In the genomic region with DNA sequence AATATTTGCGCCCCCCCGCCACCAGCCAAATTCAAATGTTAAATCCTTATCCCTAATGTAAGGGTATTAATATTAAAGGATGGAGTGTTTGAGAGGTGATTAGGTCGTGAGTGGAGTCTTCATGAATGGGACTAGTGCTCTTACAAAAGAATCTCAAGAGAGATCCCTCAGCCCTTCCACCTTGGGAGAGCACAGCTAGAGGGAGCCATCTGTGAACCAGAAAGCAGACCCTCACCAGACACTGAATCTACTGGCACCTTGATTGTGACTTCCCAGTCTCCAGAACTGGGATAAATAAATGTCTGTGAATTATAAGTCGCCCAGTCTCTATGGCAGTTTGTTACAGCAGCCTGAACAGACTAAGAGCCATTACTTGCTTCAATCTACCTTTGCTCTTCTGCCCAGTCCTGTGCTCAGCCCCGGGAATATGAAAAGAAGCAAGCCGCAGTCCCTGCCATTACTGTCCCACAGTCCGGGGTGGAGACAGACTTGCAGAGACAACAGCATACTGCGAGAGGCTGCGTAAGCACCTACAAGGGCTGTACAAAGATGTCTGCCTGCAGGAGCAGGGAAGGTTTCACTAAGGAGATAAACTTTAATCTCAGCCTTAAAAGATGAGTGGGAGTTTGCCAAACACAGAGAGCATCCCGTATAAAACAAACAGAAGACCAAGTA, we compare ENCODE assay signal across 1 cellular context.
TF ChIP-seq lines count a peak whose summit lies in the region.

No MANE protein-coding gene starts in this region.

TF ChIP-seq in H1, 55 proteins besides CTCF, POLR2A, EP300 and RAD21:
- TF ChIP-seq TCF12 (IDR thresholded peaks at IDR 0.05; ENCODE audit: low read depth, low read length): no peak
- no peak for TF ChIP-seq CHD1 (IDR thresholded peaks at IDR 0.05; ENCODE audit: low read depth, low read length)
- no peak for TF ChIP-seq BCL11A (IDR thresholded peaks at IDR 0.05; ENCODE audit: low read depth in 2 of 2, low read length in 2 of 2)
TF ChIP-seq in H1: peak in this region for 0.
